Comparison of ENCODE assay signal across 13 cellular contexts in the genomic region with DNA sequence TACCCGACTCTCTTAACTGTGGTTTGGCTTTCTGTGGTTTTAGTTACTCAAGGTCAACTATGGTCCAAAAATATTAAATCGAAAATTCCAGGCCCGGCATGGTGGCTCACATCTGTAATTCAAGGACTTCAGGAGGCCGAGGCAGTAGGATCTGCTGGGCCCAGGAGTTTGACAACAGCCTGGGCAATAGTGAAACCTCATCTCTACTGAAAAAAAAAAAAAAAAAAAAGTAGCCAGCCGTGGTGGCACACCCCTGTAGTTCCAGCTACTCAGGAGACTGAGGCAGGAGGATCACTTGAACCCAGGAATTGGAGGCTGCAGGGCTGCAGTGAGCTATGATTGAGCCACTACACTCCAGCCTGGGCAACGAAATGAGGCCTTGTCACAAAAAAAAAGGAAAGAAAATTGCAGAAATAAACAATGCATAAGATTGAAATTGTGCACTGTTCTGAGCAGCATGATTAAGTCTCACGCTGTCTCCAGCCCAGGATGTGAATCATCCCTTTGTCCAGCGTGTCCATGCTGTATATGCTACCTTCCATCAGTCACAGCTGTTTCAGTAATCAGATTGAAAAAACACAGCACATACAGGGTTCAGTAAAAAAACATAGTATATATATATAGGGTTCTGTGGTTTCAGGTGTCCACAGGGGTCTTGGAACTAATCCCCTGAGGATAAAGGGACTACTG. TPM values are rescaled to one million over a fixed set of nuclear protein-coding genes. Genes with fewer than 3 reads are reported as not detected.
A peak's percentile ranks its signal among the peaks of the same experiment; 100 is the strongest.
DNase-seq lines count a peak whose midpoint lies in the region; ATAC-seq, FAIRE-seq and TF ChIP-seq lines count a peak whose summit lies in the region.
"Had no signal": no experiment of that assay in that cellular context is flagged by ENCODE, and none has a peak within 500 bp of the region (broad histone marks: within the 10 kb centered on the region; RNA-seq: fewer than 3 reads in every experiment).

No MANE protein-coding gene starts in this region.

- H3K27me3 ChIP-seq in endothelial cell of umbilical vein (ENCODE audit: control insufficient read depth in 2 of 2, insufficient read depth in 2 of 2, low read length in 2 of 2) (no peaks in the 10 kb centered on the region), osteoblast (ENCODE audit: insufficient read depth, low read length) (no peaks in the 10 kb centered on the region)
- H3K27me3 ChIP-seq: Peyer's patch had no signal

- TF ChIP-seq CTCF in endothelial cell of umbilical vein (IDR thresholded peaks at IDR 0.05; ENCODE audit: extremely low read depth in 1 of 2, insufficient read depth in 1 of 2, low read depth in 1 of 2, low read length in 2 of 2) (no peak), osteoblast (IDR thresholded peaks at IDR 0.05; ENCODE audit: extremely low read depth, low read depth, low read length) (no peak)

- peak; percentile 90 for FAIRE-seq in RCC 7860 (lab: Jason Lieb, UNC)
- FAIRE-seq in endothelial cell of umbilical vein (lab: Jason Lieb, UNC) = peak; percentile 92

- H3K9me1 ChIP-seq in endothelial cell of umbilical vein (replicated peaks; ENCODE audit: control insufficient read depth, extremely low read depth, insufficient read depth, low read length) = no peaks in the 10 kb centered on the region

- CTCF ChIA-PET in endothelial cell of umbilical vein (lab: Charles Lee) = interaction anchor here (1.2 kb wide), 1 partner anchor 58 kb away, joined by 7 read pairs; no protein-coding TSS in a partner anchor

- no peaks in the 10 kb centered on the region for H3K36me3 ChIP-seq in endothelial cell of umbilical vein (ENCODE audit: control insufficient read depth in 2 of 2, extremely low read depth in 1 of 2, insufficient read depth in 2 of 2, low read length in 2 of 2)
- H3K36me3 ChIP-seq in osteoblast (ENCODE audit: insufficient read depth, low read length) = no peaks in the 10 kb centered on the region
- H3K36me3 ChIP-seq: Peyer's patch had no signal

- peaks cover 42% of the 10 kb centered on the region for H3K4me1 ChIP-seq in endothelial cell of umbilical vein (ENCODE audit: control insufficient read depth, extremely low read depth, insufficient read depth, low read length)
- peaks cover 39% of the 10 kb centered on the region for H3K4me1 ChIP-seq in osteoblast (ENCODE audit: insufficient read depth, low read length)
- H3K4me1 ChIP-seq: Peyer's patch had no signal

- no peak overlapping the region for H3K4me3 ChIP-seq in endothelial cell of umbilical vein (replicated peaks in 1 of 3; ENCODE audit: insufficient read depth in 1 of 3, low read depth in 1 of 3, low read length in 3 of 3)
- H3K4me3 ChIP-seq in osteoblast (ENCODE audit: insufficient read depth, low read length) = no peak overlapping the region
- H3K4me3 ChIP-seq: Peyer's patch, skin epidermis had no signal

- BruUV-seq in endothelial cell of umbilical vein (replicated peaks; lab: Mats Ljungman, UMichigan) = TSS peak; percentile 77

- H2AFZ ChIP-seq in endothelial cell of umbilical vein (ENCODE audit: low read depth, low read length) (no peak overlapping the region), osteoblast (ENCODE audit: low read length) (peak overlapping the region; percentile 52)

- H3K9ac ChIP-seq in endothelial cell of umbilical vein (replicated peaks; ENCODE audit: extremely low read depth, insufficient read depth, low read length) = peak overlapping the region; percentile 50

- DNase-seq in EH (ENCODE audit: low read depth) (peak; percentile 81), RCC 7860 (ENCODE audit: low spot score) (peak; percentile 60), endothelial cell of umbilical vein (ENCODE audit: low read depth, low spot score) (peak; percentile 94), osteoblast (ENCODE audit: insufficient read length, low spot score, missing footprints) (peak; percentile 22), NCI-H748 (lab: John Stamatoyannopoulos, UW; ENCODE audit: unreplicated experiment) (no peak), ecto neural progenitor cell (ENCODE audit: low spot score) (no peak)
- DNase-seq: activated CD4-positive, alpha-beta T cell treated with anti-CD3 and anti-CD28 coated beads for 4 hours; activated naive CD4-positive, alpha-beta T cell treated with Interleukin-2 at 50 U/mL for 16 hours; NCI-H1417 treated with DMSO at 0.1 percent for 48 hours; Peyer's patch had no signal

- POLR2A ChIA-PET in endothelial cell of umbilical vein (lab: Charles Lee) = no interaction called here

- TF ChIP-seq POLR2A in endothelial cell of umbilical vein (IDR thresholded peaks at IDR 0.05; ENCODE audit: low read depth, low read length) = no peak

- H3K4me2 ChIP-seq in endothelial cell of umbilical vein (ENCODE audit: insufficient read depth, low read length) (peak overlapping the region; percentile 27), osteoblast (ENCODE audit: insufficient read depth, low read length) (peak overlapping the region; percentile 75)

- dilution Hi-C loops in endothelial cell of umbilical vein (cut with MboI; ENCODE audit: extremely low pct_ligation_motif_present, low sequenced_read_pairs) = no loop called here

- no peak for ATAC-seq in HG03460 (IDR thresholded peaks at IDR 0.05; ENCODE audit: unreplicated experiment)
- no peak for ATAC-seq in GM18517 (IDR thresholded peaks at IDR 0.05; ENCODE audit: unreplicated experiment)

- H3K9me3 ChIP-seq in endothelial cell of umbilical vein (replicated peaks; ENCODE audit: control insufficient read depth, insufficient read depth, low read length) = no peaks in the 10 kb centered on the region
- H3K9me3 ChIP-seq in osteoblast (ENCODE audit: low read depth, low read length) = no peaks in the 10 kb centered on the region
- H3K9me3 ChIP-seq: Peyer's patch had no signal

- peak overlapping the region; percentile 78 for H3K27ac ChIP-seq in endothelial cell of umbilical vein (ENCODE audit: insufficient read depth, low read depth, low read length)
- H3K27ac ChIP-seq in osteoblast (ENCODE audit: low read depth, low read length) = peak overlapping the region; percentile 73
- H3K27ac ChIP-seq: Peyer's patch had no signal

- H4K20me1 ChIP-seq in endothelial cell of umbilical vein (replicated peaks; ENCODE audit: control insufficient read depth, extremely low read depth, insufficient read depth, low read length) (no peaks in the 10 kb centered on the region), osteoblast (ENCODE audit: insufficient read depth, low read length) (no peaks in the 10 kb centered on the region)

- intact Hi-C loops in endothelial cell of umbilical vein (cut with micrococcal nuclease) = loop anchor here (1.0 to 5.0 kb wide), 5 partner anchors 10 to 388 kb away; partner anchors contain the start of genes MTRF1L and RGS17

- no peaks in the 10 kb centered on the region for H3K79me2 ChIP-seq in endothelial cell of umbilical vein (ENCODE audit: control insufficient read depth, insufficient read depth, low read length)
- no peaks in the 10 kb centered on the region for H3K79me2 ChIP-seq in osteoblast (ENCODE audit: insufficient read depth, low read length)

TF ChIP-seq in endothelial cell of umbilical vein, 7 proteins besides CTCF, POLR2A, EP300 and RAD21:
- TF ChIP-seq MYC (IDR thresholded peaks at IDR 0.05; ENCODE audit: low read depth, low read length) (peak; percentile 69), EZH2 (IDR thresholded peaks at IDR 0.05; ENCODE audit: borderline replicate concordance, low read depth, low read length, severe bottlenecking) (no peak), JUN (IDR thresholded peaks at IDR 0.05; ENCODE audit: borderline replicate concordance, insufficient read depth, insufficient read length, low read depth) (peak; percentile 92), FOS (IDR thresholded peaks at IDR 0.05; ENCODE audit: borderline replicate concordance, insufficient read depth, low read length) (peak; percentile 91), POLR2AphosphoS5 (IDR thresholded peaks at IDR 0.05; ENCODE audit: insufficient read depth, low read depth, low read length) (peak; percentile 48), GATA2 (IDR thresholded peaks at IDR 0.05; ENCODE audit: insufficient read depth, insufficient read length, low read depth, low read length) (peak; percentile 64)
- TF ChIP-seq, protein P1, sequence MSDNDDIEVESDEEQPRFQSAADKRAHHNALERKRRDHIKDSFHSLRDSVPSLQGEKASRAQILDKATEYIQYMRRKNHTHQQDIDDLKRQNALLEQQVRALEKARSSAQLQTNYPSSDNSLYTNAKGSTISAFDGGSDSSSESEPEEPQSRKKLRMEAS (IDR thresholded peaks at IDR 0.05; ENCODE audit: insufficient read depth, insufficient read length) = peak; percentile 64

RNA-seq across cellular contexts. Expression of gene RGS17, which starts 40.7 kb away (rescaled TPM):
- total RNA-seq in endothelial cell of umbilical vein (1.1 and 2.3 TPM in 2 replicates), osteoblast (1.4 and 1.8 TPM in 2 replicates)
- 0.18 and 0.40 TPM in 2 replicates for polyA plus RNA-seq in endothelial cell of umbilical vein
- 0.27 and 0.49 TPM in 2 replicates for polyA plus RNA-seq in endothelial cell of umbilical vein (2011; cell fraction: cytosol; rRNA removed)
- 0.71 and 1.2 TPM in 2 replicates for polyA plus RNA-seq in endothelial cell of umbilical vein (2011; cell fraction: nucleus; rRNA removed)
- polyA plus RNA-seq in endothelial cell of umbilical vein (2012) = 0.63 and 1.6 TPM in 2 replicates
- 0.41 and 0.70 TPM in 2 replicates for polyA minus RNA-seq in endothelial cell of umbilical vein
- polyA minus RNA-seq in endothelial cell of umbilical vein (2011; cell fraction: cytosol; rRNA and poly(A)+ RNA removed) = not detected
- polyA minus RNA-seq in endothelial cell of umbilical vein (2011; cell fraction: nucleus; rRNA and poly(A)+ RNA removed) = 1.6 and 2.1 TPM in 2 replicates

Comparison
In these comparisons a context has a peak if more than half of its experiments do, and no peak if none do; other contexts are left out.
1. DNase-seq: peak in EH (single experiment), RCC 7860 (single experiment), endothelial cell of umbilical vein (single experiment) and osteoblast (single experiment); none in NCI-H748 (single experiment) and ecto neural progenitor cell (single experiment).